ENCODE assay signal across 2 cellular contexts in genomic region chr11:95232666-95233065, GRCh38.
TF ChIP-seq lines count a peak whose summit lies in the region.

No MANE protein-coding gene starts in this region.

TF ChIP-seq in SK-N-SH, 30 proteins besides CTCF, POLR2A, EP300 and RAD21 (continued from another document):
- TF ChIP-seq MXI1 (IDR thresholded peaks at IDR 0.05; ENCODE audit: low read depth, low read length) (no peak), REST (IDR thresholded peaks at IDR 0.05; ENCODE audit: low read depth, low read length) (no peak), RCOR1 (IDR thresholded peaks at IDR 0.05; ENCODE audit: low read length) (no peak), SMC3 (IDR thresholded peaks at IDR 0.05; ENCODE audit: low read depth, low read length) (no peak), FOXM1 (IDR thresholded peaks at IDR 0.05; ENCODE audit: low read depth) (no peak), IRF3 (IDR thresholded peaks at IDR 0.05; ENCODE audit: low read depth, low read length) (no peak), ZBTB33 (IDR thresholded peaks at IDR 0.05; ENCODE audit: borderline replicate concordance, low read depth) (no peak), MEF2A (IDR thresholded peaks at IDR 0.05; ENCODE audit: borderline replicate concordance, low read depth) (no peak), GATA2 (CRISPR knock-in tag; IDR thresholded peaks at IDR 0.05) (no peak)

TF ChIP-seq in SK-N-SH treated with all-trans-retinoic acid at 6 μM for 48 hours, 23 proteins besides CTCF, POLR2A, EP300 and RAD21 (continued from another document):
- TF ChIP-seq PPARA (CRISPR knock-in tag; IDR thresholded peaks at IDR 0.05; ENCODE audit: borderline replicate concordance) (no peak), GLIS3 (CRISPR knock-in tag; IDR thresholded peaks at IDR 0.05) (no peak), ZNF70 (CRISPR knock-in tag; IDR thresholded peaks at IDR 0.05) (no peak), ZC3H10 (CRISPR knock-in tag; IDR thresholded peaks at IDR 0.05) (no peak), PATZ1 (CRISPR knock-in tag; IDR thresholded peaks at IDR 0.05; ENCODE audit: borderline replicate concordance) (no peak), ARNTL (CRISPR knock-in tag; IDR thresholded peaks at IDR 0.05; ENCODE audit: borderline replicate concordance, low read depth) (no peak), CSDC2 (CRISPR knock-in tag; IDR thresholded peaks at IDR 0.05) (no peak), ZFP30 (CRISPR knock-in tag; IDR thresholded peaks at IDR 0.05) (no peak)
TF ChIP-seq in SK-N-SH treated with all-trans-retinoic acid at 6 μM for 48 hours: peak in this region for 0.
